Comparison of ENCODE assay signal across 14 cellular contexts in genomic region chr4:55079451-55080173, GRCh38. TPM values are rescaled to one million over a fixed set of nuclear protein-coding genes. Genes with fewer than 3 reads are reported as not detected.
A peak's percentile ranks its signal among the peaks of the same experiment; 100 is the strongest.
DNase-seq lines count a peak whose midpoint lies in the region; ATAC-seq and TF ChIP-seq lines count a peak whose summit lies in the region.
"Had no signal": no experiment of that assay in that cellular context is flagged by ENCODE, and none has a peak within 500 bp of the region (broad histone marks: within the 10 kb centered on the region; RNA-seq: fewer than 3 reads in every experiment).

No MANE protein-coding gene starts in this region.

- ATAC-seq in HG03280 (IDR thresholded peaks at IDR 0.05; ENCODE audit: unreplicated experiment) (no peak), GM18511 (IDR thresholded peaks at IDR 0.05; ENCODE audit: unreplicated experiment) (no peak)

- H3K36me3 ChIP-seq in HUES64 (ENCODE audit: insufficient read depth, low read length), result peaks cover 68% of the 10 kb centered on the region
- peaks cover 3% of the 10 kb centered on the region for H3K36me3 ChIP-seq in smooth muscle cell (ENCODE audit: low read depth)

- no peaks in the 10 kb centered on the region for H3K79me2 ChIP-seq in smooth muscle cell (ENCODE audit: low read depth)

- peak; percentile 74 for DNase-seq in dermis blood vessel endothelial cell
- DNase-seq in iPS-NIHi7 (ENCODE audit: extremely low spot score), result peak; percentile 22
- no peak for DNase-seq in smooth muscle cell (lab: John Stamatoyannopoulos, UW; ENCODE audit: unreplicated experiment)
- DNase-seq in activated T-cell treated with anti-CD3 and anti-CD28 coated beads, Interleukin-2, amount 50 U/mL, for 1 hour, result no peak
- no peak for DNase-seq in SKM-1 treated with dmso at 0.1 percent for 144 hours (lab: John Stamatoyannopoulos, UW; ENCODE audit: unreplicated experiment)
- DNase-seq: activated CD4-positive, CD25-positive, alpha-beta regulatory T cell; activated CD8-positive, alpha-beta memory T cell treated with anti-CD3 and anti-CD28 coated beads, Interleukin-2, amount 50 U/mL, for 48 hours; CD4-positive, CD25-positive, alpha-beta regulatory T cell; stimulated activated naive CD4-positive, alpha-beta T cell had no signal

- H2AFZ ChIP-seq in smooth muscle cell (ENCODE audit: low read depth), result peak overlapping the region; percentile 64

- H3K9ac ChIP-seq in HUES64 (ENCODE audit: low read depth, low read length) (no peak overlapping the region), smooth muscle cell (ENCODE audit: low read depth) (no peak overlapping the region)

- H3K4me3 ChIP-seq in HUES64 (ENCODE audit: low read length), result no peak overlapping the region
- H3K4me3 ChIP-seq in smooth muscle cell, result no peak overlapping the region

- H3K27ac ChIP-seq in HUES64 (ENCODE audit: low read depth, low read length) (peak overlapping the region; percentile 3; the same call in 1 of the 2 replicates), smooth muscle cell (ENCODE audit: low read depth) (peak overlapping the region; percentile 84)

- peaks cover 29% of the 10 kb centered on the region for H3K4me1 ChIP-seq in HUES64 (ENCODE audit: insufficient read depth, low read length)
- H3K4me1 ChIP-seq in smooth muscle cell (ENCODE audit: low read depth), result peaks cover 46% of the 10 kb centered on the region

- H3K4me2 ChIP-seq in smooth muscle cell, result peak overlapping the region; percentile 32

- H4K20me1 ChIP-seq in smooth muscle cell (ENCODE audit: low read depth), result no peaks in the 10 kb centered on the region

- peaks cover 35% of the 10 kb centered on the region for H3F3A ChIP-seq in smooth muscle cell (ENCODE audit: low read depth)

- H3K27me3 ChIP-seq in HUES64 (ENCODE audit: insufficient read depth, low read length) (no peaks in the 10 kb centered on the region), smooth muscle cell (ENCODE audit: low read depth) (no peaks in the 10 kb centered on the region)

- no peaks in the 10 kb centered on the region for H3K9me3 ChIP-seq in HUES64 (ENCODE audit: insufficient read depth, low read depth, low read length)
- no peaks in the 10 kb centered on the region for H3K9me3 ChIP-seq in smooth muscle cell (replicated peaks; ENCODE audit: low read depth)

- TF ChIP-seq CTCF in smooth muscle cell (IDR thresholded peaks at IDR 0.05; ENCODE audit: borderline replicate concordance, insufficient read depth, poor library complexity, severe bottlenecking), result no peak

- 84% methylated on average over 14 of the region's 14 CpGs for WGBS in HUES64
- 83% methylated on average over 14 of the region's 14 CpGs for WGBS in smooth muscle cell (ENCODE audit: low lambda C conversion rate)

RNA-seq across cellular contexts. Expression of gene KDR, which starts 45.8 kb away (rescaled TPM):
- polyA plus RNA-seq in HUES64 (2013, experiment 1 of 2), result 47.1 TPM
- polyA plus RNA-seq in HUES64 (2013, experiment 2 of 2), result 45.1 TPM
- total RNA-seq in dermis blood vessel endothelial cell (292 and 321 TPM in 2 replicates), smooth muscle cell (56.3 and 58.6 TPM in 2 replicates)
- polyA plus RNA-seq in smooth muscle cell, result 27.7 and 29.3 TPM in 2 replicates
- total RNA-seq: CD4-positive, CD25-positive, alpha-beta regulatory T cell; fibroblast of lung; H4 had no signal
- polyA plus RNA-seq: CD4-positive, CD25-positive, alpha-beta regulatory T cell had no signal

Comparison
In these comparisons a context has a peak if more than half of its experiments do, and no peak if none do; other contexts are left out.
1. DNase-seq: peak in dermis blood vessel endothelial cell (single experiment) and iPS-NIHi7 (single experiment); none in smooth muscle cell (single experiment), activated T-cell treated with anti-CD3 and anti-CD28 coated beads, Interleukin-2, amount 50 U/mL, for 1 hour (single experiment) and SKM-1 treated with dmso at 0.1 percent for 144 hours (single experiment).